15 cellular contexts compared by ENCODE assay signal in genomic region chr1:72954943-72955342, GRCh38.
A peak's percentile ranks its signal among the peaks of the same experiment; 100 is the strongest.
DNase-seq lines count a peak whose midpoint lies in the region; ATAC-seq and TF ChIP-seq lines count a peak whose summit lies in the region.
"Had no signal": no experiment of that assay in that cellular context is flagged by ENCODE, and none has a peak within 500 bp of the region (broad histone marks: within the 10 kb centered on the region; RNA-seq: fewer than 3 reads in every experiment).

No MANE protein-coding gene starts in this region.

- no peak overlapping the region for H3K4me3 ChIP-seq in astrocyte of the spinal cord (ENCODE audit: low read depth, low read length)
- H3K4me3 ChIP-seq: BLaER1 had no signal

- no peak for TF ChIP-seq CTCF in astrocyte of the spinal cord (IDR thresholded peaks at IDR 0.05; ENCODE audit: low read depth, low read length)

- ATAC-seq in activated CD4-positive, CD25-positive, alpha-beta regulatory T cell treated with anti-CD3 and anti-CD28 coated beads, Interleukin-2, amount 50 U/mL, for 24 hours: no peak

- DNase-seq in HCEC 1CT (peak; percentile 37), RKO (ENCODE audit: low spot score) (peak; percentile 7), astrocyte of the spinal cord (ENCODE audit: low read depth, low spot score) (peak; percentile 2), non-pigmented ciliary epithelial cell (ENCODE audit: low read depth) (peak; percentile 3), activated gamma-delta T cell (lab: John Stamatoyannopoulos, UW) (no peak)
- DNase-seq in activated CD8-positive, alpha-beta memory T cell treated with anti-CD3 and anti-CD28 coated beads for 24 hours: no peak
- DNase-seq: 8988T; CD4-positive, alpha-beta memory T cell; DMS153; DMS79; GF-D8; H9; IMR-90 had no signal

- in situ Hi-C loops in astrocyte of the spinal cord (cut with HindIII; ENCODE audit: low sequenced_read_pairs): no loop called here

Comparison
In these comparisons a context has a peak if more than half of its experiments do, and no peak if none do; other contexts are left out.
1. DNase-seq: peak in HCEC 1CT (single experiment), RKO (single experiment), astrocyte of the spinal cord (single experiment) and non-pigmented ciliary epithelial cell (single experiment); none in activated gamma-delta T cell (single experiment) and activated CD8-positive, alpha-beta memory T cell treated with anti-CD3 and anti-CD28 coated beads for 24 hours (single experiment).